1 cellular context compared by ENCODE assay signal in the genomic region with DNA sequence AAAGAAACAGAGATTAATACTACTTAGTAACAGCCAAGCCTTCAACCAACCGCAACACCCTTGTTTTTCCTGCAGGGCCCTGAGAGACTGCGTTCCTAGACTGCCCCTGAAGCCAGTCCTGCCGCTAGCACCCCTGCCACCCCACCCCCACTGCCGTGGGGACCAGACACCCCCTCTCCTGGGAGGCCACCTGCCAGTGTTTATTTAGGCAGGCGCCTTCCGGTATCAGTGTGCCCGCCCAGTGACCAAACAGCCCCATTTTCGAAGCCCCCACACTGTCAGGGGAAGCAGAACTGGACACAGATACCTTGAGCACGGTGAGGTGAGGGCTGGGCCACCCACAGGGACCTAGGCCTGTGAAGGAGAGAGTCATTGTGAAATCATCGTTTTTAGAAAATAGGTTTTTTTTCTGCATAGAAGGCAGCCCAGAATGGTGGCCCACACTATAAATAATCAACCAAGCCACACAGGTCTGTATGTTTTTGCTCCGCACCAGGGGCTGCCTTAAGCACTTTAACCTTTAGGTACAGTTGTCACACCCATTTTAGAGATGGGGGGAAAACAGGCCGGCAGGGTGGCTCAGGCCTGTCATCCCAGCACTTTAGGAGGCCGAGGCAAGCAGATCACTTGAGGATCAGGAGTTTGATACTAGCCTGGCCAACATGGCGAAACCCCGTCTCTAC.
TF ChIP-seq lines count a peak whose summit lies in the region.

No MANE protein-coding gene starts in this region.

TF ChIP-seq in HepG2, 621 proteins besides CTCF, POLR2A, EP300 and RAD21 (continued from another document and continues in another):
- TF ChIP-seq, protein P1, sequence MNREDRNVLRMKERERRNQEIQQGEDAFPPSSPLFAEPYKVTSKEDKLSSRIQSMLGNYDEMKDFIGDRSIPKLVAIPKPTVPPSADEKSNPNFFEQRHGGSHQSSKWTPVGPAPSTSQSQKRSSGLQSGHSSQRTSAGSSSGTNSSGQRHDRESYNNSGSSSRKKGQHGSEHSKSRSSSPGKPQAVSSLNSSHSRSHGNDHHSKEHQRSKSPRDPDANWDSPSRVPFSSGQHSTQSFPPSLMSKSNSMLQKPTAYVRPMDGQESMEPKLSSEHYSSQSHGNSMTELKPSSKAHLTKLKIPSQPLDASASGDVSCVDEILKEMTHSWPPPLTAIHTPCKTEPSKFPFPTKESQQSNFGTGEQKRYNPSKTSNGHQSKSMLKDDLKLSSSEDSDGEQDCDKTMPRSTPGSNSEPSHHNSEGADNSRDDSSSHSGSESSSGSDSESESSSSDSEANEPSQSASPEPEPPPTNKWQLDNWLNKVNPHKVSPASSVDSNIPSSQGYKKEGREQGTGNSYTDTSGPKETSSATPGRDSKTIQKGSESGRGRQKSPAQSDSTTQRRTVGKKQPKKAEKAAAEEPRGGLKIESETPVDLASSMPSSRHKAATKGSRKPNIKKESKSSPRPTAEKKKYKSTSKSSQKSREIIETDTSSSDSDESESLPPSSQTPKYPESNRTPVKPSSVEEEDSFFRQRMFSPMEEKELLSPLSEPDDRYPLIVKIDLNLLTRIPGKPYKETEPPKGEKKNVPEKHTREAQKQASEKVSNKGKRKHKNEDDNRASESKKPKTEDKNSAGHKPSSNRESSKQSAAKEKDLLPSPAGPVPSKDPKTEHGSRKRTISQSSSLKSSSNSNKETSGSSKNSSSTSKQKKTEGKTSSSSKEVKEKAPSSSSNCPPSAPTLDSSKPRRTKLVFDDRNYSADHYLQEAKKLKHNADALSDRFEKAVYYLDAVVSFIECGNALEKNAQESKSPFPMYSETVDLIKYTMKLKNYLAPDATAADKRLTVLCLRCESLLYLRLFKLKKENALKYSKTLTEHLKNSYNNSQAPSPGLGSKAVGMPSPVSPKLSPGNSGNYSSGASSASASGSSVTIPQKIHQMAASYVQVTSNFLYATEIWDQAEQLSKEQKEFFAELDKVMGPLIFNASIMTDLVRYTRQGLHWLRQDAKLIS (CRISPR knock-in tag; IDR thresholded peaks at IDR 0.05) = no peak
- TF ChIP-seq FOSL2 (CRISPR knock-in tag; IDR thresholded peaks at IDR 0.05) = no peak
- TF ChIP-seq ZNF362 (CRISPR knock-in tag; IDR thresholded peaks at IDR 0.05; ENCODE audit: borderline replicate concordance) = peak; percentile 67; the same call in 1 of the 2 replicates
- no peak for TF ChIP-seq WIZ (CRISPR knock-in tag; IDR thresholded peaks at IDR 0.05)
- TF ChIP-seq ZNF891 (CRISPR knock-in tag; IDR thresholded peaks at IDR 0.05) = no peak
- TF ChIP-seq SKI (IDR thresholded peaks at IDR 0.05; ENCODE audit: partially characterized antibody) = no peak
- TF ChIP-seq ZNF260 (CRISPR knock-in tag; IDR thresholded peaks at IDR 0.05; ENCODE audit: borderline replicate concordance, low read depth) = no peak
- 0 out of 2 replicates have a peak, but pooled peaks have one; percentile 41 for TF ChIP-seq MXD4 (CRISPR knock-in tag; IDR thresholded peaks at IDR 0.05)
- no peak for TF ChIP-seq ZNF383 (CRISPR knock-in tag; IDR thresholded peaks at IDR 0.05; ENCODE audit: borderline replicate concordance)
- TF ChIP-seq ZFP1 (CRISPR knock-in tag; IDR thresholded peaks at IDR 0.05) = 0 out of 2 replicates have a peak, but pooled peaks have one; percentile 56
- TF ChIP-seq MAX (IDR thresholded peaks at IDR 0.05) = peak; percentile 79
- no peak for TF ChIP-seq KMT2A (CRISPR knock-in tag; IDR thresholded peaks at IDR 0.05)
- no peak for TF ChIP-seq ZBTB1 (CRISPR knock-in tag; IDR thresholded peaks at IDR 0.05; ENCODE audit: borderline replicate concordance)
- no peak for TF ChIP-seq GZF1 (CRISPR knock-in tag; IDR thresholded peaks at IDR 0.05)
- no peak; the same call in 1 of the 2 replicates for TF ChIP-seq ARID2 (CRISPR knock-in tag; IDR thresholded peaks at IDR 0.05; ENCODE audit: borderline replicate concordance)
- no peak for TF ChIP-seq POLR2AphosphoS2 (IDR thresholded peaks at IDR 0.05; ENCODE audit: low read depth, low read length)
- TF ChIP-seq KDM2A (CRISPR knock-in tag; IDR thresholded peaks at IDR 0.05; ENCODE audit: borderline replicate concordance, low read depth) = peak; percentile 58
- TF ChIP-seq NBN (conservative IDR thresholded peaks at IDR 0.05) = no peak
- TF ChIP-seq PHF21A (CRISPR knock-in tag; IDR thresholded peaks at IDR 0.05) = peak; percentile 83
- no peak for TF ChIP-seq NFKBIZ (CRISPR knock-in tag; IDR thresholded peaks at IDR 0.05)
- TF ChIP-seq MIER2 (CRISPR knock-in tag; IDR thresholded peaks at IDR 0.05) = 0 out of 2 replicates have a peak, but pooled peaks have one; percentile 40
- TF ChIP-seq CREB1 (IDR thresholded peaks at IDR 0.05) = no peak
- peak; percentile 68 for TF ChIP-seq CREB1 (CRISPR knock-in tag; IDR thresholded peaks at IDR 0.05)
- TF ChIP-seq, protein P2, sequence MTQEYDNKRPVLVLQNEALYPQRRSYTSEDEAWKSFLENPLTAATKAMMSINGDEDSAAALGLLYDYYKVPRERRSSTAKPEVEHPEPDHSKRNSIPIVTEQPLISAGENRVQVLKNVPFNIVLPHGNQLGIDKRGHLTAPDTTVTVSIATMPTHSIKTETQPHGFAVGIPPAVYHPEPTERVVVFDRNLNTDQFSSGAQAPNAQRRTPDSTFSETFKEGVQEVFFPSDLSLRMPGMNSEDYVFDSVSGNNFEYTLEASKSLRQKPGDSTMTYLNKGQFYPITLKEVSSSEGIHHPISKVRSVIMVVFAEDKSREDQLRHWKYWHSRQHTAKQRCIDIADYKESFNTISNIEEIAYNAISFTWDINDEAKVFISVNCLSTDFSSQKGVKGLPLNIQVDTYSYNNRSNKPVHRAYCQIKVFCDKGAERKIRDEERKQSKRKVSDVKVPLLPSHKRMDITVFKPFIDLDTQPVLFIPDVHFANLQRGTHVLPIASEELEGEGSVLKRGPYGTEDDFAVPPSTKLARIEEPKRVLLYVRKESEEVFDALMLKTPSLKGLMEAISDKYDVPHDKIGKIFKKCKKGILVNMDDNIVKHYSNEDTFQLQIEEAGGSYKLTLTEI (CRISPR knock-in tag; conservative IDR thresholded peaks at IDR 0.05) = no peak
- 0 out of 2 replicates have a peak, but pooled peaks have one; percentile 52 for TF ChIP-seq PITX1 (CRISPR knock-in tag; IDR thresholded peaks at IDR 0.05)
- peak; percentile 52; the same call in 1 of the 2 replicates for TF ChIP-seq YEATS2 (CRISPR knock-in tag; IDR thresholded peaks at IDR 0.05; ENCODE audit: borderline replicate concordance)
- TF ChIP-seq, protein P3, sequence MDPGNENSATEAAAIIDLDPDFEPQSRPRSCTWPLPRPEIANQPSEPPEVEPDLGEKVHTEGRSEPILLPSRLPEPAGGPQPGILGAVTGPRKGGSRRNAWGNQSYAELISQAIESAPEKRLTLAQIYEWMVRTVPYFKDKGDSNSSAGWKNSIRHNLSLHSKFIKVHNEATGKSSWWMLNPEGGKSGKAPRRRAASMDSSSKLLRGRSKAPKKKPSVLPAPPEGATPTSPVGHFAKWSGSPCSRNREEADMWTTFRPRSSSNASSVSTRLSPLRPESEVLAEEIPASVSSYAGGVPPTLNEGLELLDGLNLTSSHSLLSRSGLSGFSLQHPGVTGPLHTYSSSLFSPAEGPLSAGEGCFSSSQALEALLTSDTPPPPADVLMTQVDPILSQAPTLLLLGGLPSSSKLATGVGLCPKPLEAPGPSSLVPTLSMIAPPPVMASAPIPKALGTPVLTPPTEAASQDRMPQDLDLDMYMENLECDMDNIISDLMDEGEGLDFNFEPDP (CRISPR knock-in tag; conservative IDR thresholded peaks at IDR 0.05) = no peak
- TF ChIP-seq PPARG (CRISPR knock-in tag; conservative IDR thresholded peaks at IDR 0.05) = no peak
- TF ChIP-seq ZNF350 (CRISPR knock-in tag; IDR thresholded peaks at IDR 0.05; ENCODE audit: borderline replicate concordance, low read depth) = peak; percentile 79
- 0 out of 2 replicates have a peak, but pooled peaks have one; percentile 14 for TF ChIP-seq JUND (CRISPR knock-in tag; IDR thresholded peaks at IDR 0.05)
- peak; percentile 26; the same call in 1 of the 2 replicates for TF ChIP-seq TAF1 (CRISPR knock-in tag; IDR thresholded peaks at IDR 0.05)
- TF ChIP-seq, protein P4, sequence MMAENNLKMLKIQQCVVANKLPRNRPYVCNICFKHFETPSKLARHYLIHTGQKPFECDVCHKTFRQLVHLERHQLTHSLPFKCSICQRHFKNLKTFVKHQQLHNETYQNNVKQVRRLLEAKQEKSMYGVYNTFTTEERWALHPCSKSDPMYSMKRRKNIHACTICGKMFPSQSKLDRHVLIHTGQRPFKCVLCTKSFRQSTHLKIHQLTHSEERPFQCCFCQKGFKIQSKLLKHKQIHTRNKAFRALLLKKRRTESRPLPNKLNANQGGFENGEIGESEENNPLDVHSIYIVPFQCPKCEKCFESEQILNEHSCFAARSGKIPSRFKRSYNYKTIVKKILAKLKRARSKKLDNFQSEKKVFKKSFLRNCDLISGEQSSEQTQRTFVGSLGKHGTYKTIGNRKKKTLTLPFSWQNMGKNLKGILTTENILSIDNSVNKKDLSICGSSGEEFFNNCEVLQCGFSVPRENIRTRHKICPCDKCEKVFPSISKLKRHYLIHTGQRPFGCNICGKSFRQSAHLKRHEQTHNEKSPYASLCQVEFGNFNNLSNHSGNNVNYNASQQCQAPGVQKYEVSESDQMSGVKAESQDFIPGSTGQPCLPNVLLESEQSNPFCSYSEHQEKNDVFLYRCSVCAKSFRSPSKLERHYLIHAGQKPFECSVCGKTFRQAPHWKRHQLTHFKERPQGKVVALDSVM (CRISPR knock-in tag; IDR thresholded peaks at IDR 0.05) = no peak
- 0 out of 2 replicates have a peak, but pooled peaks have one; percentile 47 for TF ChIP-seq HIC2 (CRISPR knock-in tag; IDR thresholded peaks at IDR 0.05; ENCODE audit: low read depth)
- TF ChIP-seq TBX2 (CRISPR knock-in tag; IDR thresholded peaks at IDR 0.05; ENCODE audit: borderline replicate concordance) = peak; percentile 71; the same call in 1 of the 2 replicates
- no peak for TF ChIP-seq KAT7 (CRISPR knock-in tag; IDR thresholded peaks at IDR 0.05; ENCODE audit: borderline replicate concordance)
- TF ChIP-seq NR1H2 (CRISPR knock-in tag; IDR thresholded peaks at IDR 0.05; ENCODE audit: borderline replicate concordance, low read depth) = no peak
- no peak for TF ChIP-seq MBNL3 (CRISPR knock-in tag; conservative IDR thresholded peaks at IDR 0.05)
- TF ChIP-seq ZNF496 (CRISPR knock-in tag; IDR thresholded peaks at IDR 0.05; ENCODE audit: insufficient replicate concordance) = no peak
- TF ChIP-seq KLF6 (CRISPR knock-in tag; IDR thresholded peaks at IDR 0.05) = no peak
- TF ChIP-seq, protein P5, sequence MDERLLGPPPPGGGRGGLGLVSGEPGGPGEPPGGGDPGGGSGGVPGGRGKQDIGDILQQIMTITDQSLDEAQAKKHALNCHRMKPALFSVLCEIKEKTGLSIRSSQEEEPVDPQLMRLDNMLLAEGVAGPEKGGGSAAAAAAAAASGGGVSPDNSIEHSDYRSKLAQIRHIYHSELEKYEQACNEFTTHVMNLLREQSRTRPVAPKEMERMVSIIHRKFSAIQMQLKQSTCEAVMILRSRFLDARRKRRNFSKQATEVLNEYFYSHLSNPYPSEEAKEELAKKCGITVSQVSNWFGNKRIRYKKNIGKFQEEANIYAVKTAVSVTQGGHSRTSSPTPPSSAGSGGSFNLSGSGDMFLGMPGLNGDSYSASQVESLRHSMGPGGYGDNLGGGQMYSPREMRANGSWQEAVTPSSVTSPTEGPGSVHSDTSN (CRISPR knock-in tag; IDR thresholded peaks at IDR 0.05) = no peak
- TF ChIP-seq TERF1 (CRISPR knock-in tag; IDR thresholded peaks at IDR 0.05) = no peak
- no peak for TF ChIP-seq ZNF235 (CRISPR knock-in tag; IDR thresholded peaks at IDR 0.05; ENCODE audit: borderline replicate concordance)
- TF ChIP-seq SP140L (CRISPR knock-in tag; IDR thresholded peaks at IDR 0.05; ENCODE audit: borderline replicate concordance) = no peak
- TF ChIP-seq SAP130 (CRISPR knock-in tag; IDR thresholded peaks at IDR 0.05; ENCODE audit: low read depth) = peak; percentile 74
- TF ChIP-seq EEA1 (CRISPR knock-in tag; IDR thresholded peaks at IDR 0.05; ENCODE audit: borderline replicate concordance) = no peak
- TF ChIP-seq ZSCAN21 (CRISPR knock-in tag; IDR thresholded peaks at IDR 0.05; ENCODE audit: borderline replicate concordance) = peak; percentile 40; the same call in 1 of the 2 replicates
- TF ChIP-seq ZNF740 (CRISPR knock-in tag; IDR thresholded peaks at IDR 0.05) = 0 out of 2 replicates have a peak, but pooled peaks have one; percentile 59
- peak; percentile 93 for TF ChIP-seq SP5 (CRISPR knock-in tag; IDR thresholded peaks at IDR 0.05; ENCODE audit: borderline replicate concordance, low read depth)
- 0 out of 2 replicates have a peak, but pooled peaks have one; percentile 27 for TF ChIP-seq FOXC1 (CRISPR knock-in tag; IDR thresholded peaks at IDR 0.05; ENCODE audit: borderline replicate concordance)
- no peak for TF ChIP-seq ZNF20 (CRISPR knock-in tag; IDR thresholded peaks at IDR 0.05)
